ENCODE assay signal across 28 cellular contexts in genomic region chr9:15714746-15715145, GRCh38.
"Had no signal": no experiment of that assay in that cellular context is flagged by ENCODE, and none has a peak within 500 bp of the region (broad histone marks: within the 10 kb centered on the region; RNA-seq: fewer than 3 reads in every experiment).

No MANE protein-coding gene starts in this region.

- H3K4me3 Mint-ChIP-seq: dendritic cell treated with granulocyte-macrophage colony-stimulating factor and Interleukin-4, amounts not matched to agents 40 ng/mL and 50 ng/mL, for 4 days; endodermal cell; immature natural killer cell; natural killer cell; neural crest cell; stimulated activated effector memory CD8-positive, alpha-beta T cell treated with anti-CD3 and anti-CD28 coated beads, Interleukin-12 subunit alpha, Interleukin-12 subunit beta, amount 100 ng/mL, for 72 hours; type B pancreatic cell had no signal

- H3K9ac ChIP-seq: parathyroid adenoma had no signal

- H3K36me3 ChIP-seq: colonic mucosa, lower lobe of right lung, right lobe of liver had no signal

- H3K27me3 Mint-ChIP-seq: dendritic cell treated with granulocyte-macrophage colony-stimulating factor and Interleukin-4, amounts not matched to agents 40 ng/mL and 50 ng/mL, for 4 days; progenitor cell of endocrine pancreas; type B pancreatic cell had no signal

- H3K27ac ChIP-seq: colonic mucosa, epithelial cell of prostate, lower lobe of right lung, parathyroid adenoma, right lobe of liver, stomach, testis, tibial artery had no signal

- H3K27me3 ChIP-seq: colonic mucosa, right lobe of liver, stomach, testis, tibial artery had no signal

- H3K4me2 ChIP-seq: smooth muscle cell had no signal

- H3K9me3 ChIP-seq: colonic mucosa, lower lobe of right lung, right lobe of liver, stomach, testis, tibial artery had no signal

- H2AFZ ChIP-seq: parathyroid adenoma had no signal

- DNase-seq: colonic mucosa; effector CD8-positive, alpha-beta T cell; endodermal cell; hypothalamus; immature natural killer cell; islet precursor cell; kidney glomerular epithelial cell; left colon; left ventricle myocardium superior; lower lobe of right lung; natural killer cell; right lobe of liver; stimulated activated CD4-positive, alpha-beta T cell treated with anti-CD3 and anti-CD28 coated beads, Interleukin-12 subunit alpha, Interleukin-12 subunit beta, amount 100 ng/mL, for 4 hours; stimulated activated CD4-positive, alpha-beta T cell treated with anti-CD3 and anti-CD28 coated beads, Interleukin-1b, Interleukin-23, amount 100 ng/mL, for 48 hours; stimulated activated CD4-positive, alpha-beta T cell treated with anti-CD3 and anti-CD28 coated beads, Interleukin-4, amount 100 ng/mL, for 1 hour; stimulated activated naive CD4-positive, alpha-beta T cell treated with Interleukin-2 at 50 U/mL for 16 hours; stomach; testis; tibial artery had no signal

- ATAC-seq: esophagus mucosa; left colon; left ventricle myocardium superior; lower lobe of right lung; natural killer cell; right lobe of liver; stimulated activated effector memory CD8-positive, alpha-beta T cell treated with anti-CD3 and anti-CD28 coated beads, Interleukin-12 subunit alpha, Interleukin-12 subunit beta, amount 100 ng/mL, for 72 hours had no signal

- H3K27ac Mint-ChIP-seq: dendritic cell treated with granulocyte-macrophage colony-stimulating factor and Interleukin-4, amounts not matched to agents 40 ng/mL and 50 ng/mL, for 4 days; endodermal cell; immature natural killer cell; natural killer cell; progenitor cell of endocrine pancreas; stimulated activated effector memory CD8-positive, alpha-beta T cell treated with anti-CD3 and anti-CD28 coated beads, Interleukin-12 subunit alpha, Interleukin-12 subunit beta, amount 100 ng/mL, for 72 hours; type B pancreatic cell had no signal

- H3K4me3 ChIP-seq: colonic mucosa, lower lobe of right lung, right lobe of liver, smooth muscle cell, stomach, testis, tibial artery had no signal

- H3K9me3 Mint-ChIP-seq: dendritic cell treated with granulocyte-macrophage colony-stimulating factor and Interleukin-4, amounts not matched to agents 40 ng/mL and 50 ng/mL, for 4 days; endodermal cell; stimulated activated effector memory CD8-positive, alpha-beta T cell treated with anti-CD3 and anti-CD28 coated beads, Interleukin-12 subunit alpha, Interleukin-12 subunit beta, amount 100 ng/mL, for 72 hours; type B pancreatic cell had no signal

- H3K36me3 Mint-ChIP-seq: natural killer cell; stimulated activated effector memory CD8-positive, alpha-beta T cell treated with anti-CD3 and anti-CD28 coated beads, Interleukin-12 subunit alpha, Interleukin-12 subunit beta, amount 100 ng/mL, for 72 hours had no signal

- H3K4me1 ChIP-seq: colonic mucosa, lower lobe of right lung, parathyroid adenoma, right lobe of liver, stomach, testis, tibial artery had no signal

- H3K79me2 ChIP-seq: parathyroid adenoma had no signal

- H3K4me1 Mint-ChIP-seq: endodermal cell; immature natural killer cell; natural killer cell; stimulated activated effector memory CD8-positive, alpha-beta T cell treated with anti-CD3 and anti-CD28 coated beads, Interleukin-12 subunit alpha, Interleukin-12 subunit beta, amount 100 ng/mL, for 72 hours had no signal
